19 cellular contexts compared by ENCODE assay signal in genomic region chr3:2985479-2985878, GRCh38.
A peak's percentile ranks its signal among the peaks of the same experiment; 100 is the strongest.
DNase-seq lines count a peak whose midpoint lies in the region; ATAC-seq and TF ChIP-seq lines count a peak whose summit lies in the region.
"Had no signal": no experiment of that assay in that cellular context is flagged by ENCODE, and none has a peak within 500 bp of the region (broad histone marks: within the 10 kb centered on the region; RNA-seq: fewer than 3 reads in every experiment).

No MANE protein-coding gene starts in this region.

- no peak overlapping the region for H3K4me3 ChIP-seq in lower lobe of right lung
- H3K4me3 ChIP-seq: A549, GM23248 had no signal

- no peaks in the 10 kb centered on the region for H3K4me1 ChIP-seq in lower lobe of right lung
- H3K4me1 ChIP-seq: A549 had no signal

- no peak for TF ChIP-seq CTCF in lower lobe of right lung (IDR thresholded peaks at IDR 0.05)

- H3K36me3 ChIP-seq in lower lobe of right lung = no peaks in the 10 kb centered on the region

- H3K27ac ChIP-seq in lower lobe of right lung = no peak overlapping the region
- H3K27ac ChIP-seq: A549, GM23248 had no signal

- no peak for DNase-seq in left lobe of liver (ENCODE audit: low spot score)
- DNase-seq in mucosa of gallbladder (ENCODE audit: low spot score) = peak; percentile 24
- no peak for DNase-seq in putamen (ENCODE audit: low spot score)
- DNase-seq in superior temporal gyrus (ENCODE audit: extremely low spot score) = no peak
- no peak for DNase-seq in lower lobe of right lung
- DNase-seq: 8988T; C1 segment of cervical spinal cord; Calu3; CD4-positive, alpha-beta memory T cell; COR-L47; DMS53; DMS79 treated with DMSO at 0.1 percent for 48 hours; GF-D8; GM23248; H7; HCEC 1CT had no signal

- intact Hi-C loops in lower lobe of right lung (cut with DNase I) = no loop called here

- ATAC-seq in GM18858 (IDR thresholded peaks at IDR 0.05; ENCODE audit: unreplicated experiment) (peak; percentile 46), HG03520 (IDR thresholded peaks at IDR 0.05; ENCODE audit: unreplicated experiment) (peak; percentile 75), left lobe of liver (peak; percentile 64), lower lobe of right lung (no peak)
- ATAC-seq: A549 had no signal

- no peaks in the 10 kb centered on the region for H3K9me3 ChIP-seq in lower lobe of right lung
- H3K9me3 ChIP-seq: A549 had no signal

- no peaks in the 10 kb centered on the region for H3K27me3 ChIP-seq in lower lobe of right lung (ENCODE audit: low read depth)

Comparison
In these comparisons a context has a peak if more than half of its experiments do, and no peak if none do; other contexts are left out.
1. ATAC-seq: peak in GM18858 (single experiment), HG03520 (single experiment) and left lobe of liver (single experiment); none in lower lobe of right lung (0 of 2).